Comparison of ENCODE assay signal across 13 cellular contexts in genomic region chr18:75267643-75268184, GRCh38. TPM values are rescaled to one million over a fixed set of nuclear protein-coding genes. Genes with fewer than 3 reads are reported as not detected.
DNase-seq lines count a peak whose midpoint lies in the region; ATAC-seq and TF ChIP-seq lines count a peak whose summit lies in the region.
"Had no signal": no experiment of that assay in that cellular context is flagged by ENCODE, and none has a peak within 500 bp of the region (broad histone marks: within the 10 kb centered on the region; RNA-seq: fewer than 3 reads in every experiment).

No MANE protein-coding gene starts in this region.

- DNase-seq in foreskin melanocyte: peak; percentile 24
- DNase-seq in aorta: no peak
- no peak for DNase-seq in HFFc6
- DNase-seq in AG08395 (ENCODE audit: low spot score): no peak
- DNase-seq in hepatic stellate cell (ENCODE audit: low spot score): no peak
- DNase-seq: activated T-cell treated with anti-CD3 and anti-CD28 coated beads, Interleukin-2, amount 50 U/mL, for 48 hours; DMS 273 treated with DMSO at 0.1 percent for 48 hours; glutamatergic neuron; small intestine had no signal

- peaks cover 39% of the 10 kb centered on the region for H3K4me1 Mint-ChIP-seq in HFFc6 (ENCODE audit: low read depth)

- no peak overlapping the region for H3K27ac ChIP-seq in aorta (ENCODE audit: low read depth in 1 of 2, low read length in 2 of 2)

- H3K27me3 Mint-ChIP-seq in HFFc6 (ENCODE audit: insufficient read depth): peaks cover 3% of the 10 kb centered on the region

- no peaks in the 10 kb centered on the region for H3K4me1 ChIP-seq in aorta (ENCODE audit: control insufficient read depth in 1 of 2, insufficient read depth in 2 of 2, low read length in 2 of 2)

- H3K36me3 Mint-ChIP-seq in HFFc6 (ENCODE audit: low read depth): no peaks in the 10 kb centered on the region
- H3K36me3 Mint-ChIP-seq: mesothelial cell of epicardium had no signal

- no peak overlapping the region for H3K4me3 ChIP-seq in aorta (ENCODE audit: low read length in 2 of 2)

- 79 to 81% methylated on average over 8 of the region's 8 CpGs for WGBS in aorta, 2 donors

- intact Hi-C loops in aorta (cut with DNase I): no loop called here

- H3K36me3 ChIP-seq in aorta (ENCODE audit: control insufficient read depth in 1 of 2, insufficient read depth in 2 of 2, low read length in 1 of 2): no peaks in the 10 kb centered on the region

- ATAC-seq in GM18520 (IDR thresholded peaks at IDR 0.05; ENCODE audit: unreplicated experiment): peak; percentile 84
- ATAC-seq in GM21529 (IDR thresholded peaks at IDR 0.05; ENCODE audit: unreplicated experiment): peak; percentile 95
- peak; percentile 96 for ATAC-seq in HG03342 (IDR thresholded peaks at IDR 0.05; ENCODE audit: unreplicated experiment)
- ATAC-seq in aorta (ENCODE audit: low FRiP score): no peak

- no peak overlapping the region for H3K27ac Mint-ChIP-seq in HFFc6
- H3K27ac Mint-ChIP-seq: mesothelial cell of epicardium had no signal

- H3K27me3 ChIP-seq in aorta (ENCODE audit: control insufficient read depth in 1 of 2, insufficient read depth in 2 of 2, low read length in 1 of 2): no peaks in the 10 kb centered on the region

- no peaks in the 10 kb centered on the region for H3K9me3 Mint-ChIP-seq in HFFc6
- H3K9me3 Mint-ChIP-seq: mesothelial cell of epicardium had no signal

- no peaks in the 10 kb centered on the region for H3K9me3 ChIP-seq in aorta (ENCODE audit: control insufficient read depth, low read length)

- TF ChIP-seq CTCF in HFFc6 (IDR thresholded peaks at IDR 0.05): no peak

- no peak overlapping the region for H3K4me3 Mint-ChIP-seq in HFFc6
- H3K4me3 Mint-ChIP-seq: mesothelial cell of epicardium had no signal

RNA-seq across cellular contexts. Expression of gene TSHZ1, which starts 57.1 kb away (rescaled TPM):
- total RNA-seq in aorta: 10 to 100 TPM; 15.9 to 26.0 TPM
- 1 to 10 TPM; 3.3 to 7.7 TPM for polyA plus RNA-seq in aorta
- 10 to 100 TPM; 18.6 to 25.0 (median 23.3) TPM for total RNA-seq in HFFc6 (2021; fragmentation: NEBNext Ultra II Directional; extraction: Animal tissue kit (Norgen Biotek cat#: 25700))

RNA-seq across cellular contexts. Expression of gene PTGR3, which starts 58.8 kb away (rescaled TPM):
- total RNA-seq in aorta: 10 to 100 TPM; 16.9 to 28.6 TPM
- 1 to 10 TPM; 8.8 to 9.4 TPM for polyA plus RNA-seq in aorta
- 10 to 100 TPM; 37.9 to 47.5 (median 41.8) TPM for total RNA-seq in HFFc6 (2021; fragmentation: NEBNext Ultra II Directional; extraction: Animal tissue kit (Norgen Biotek cat#: 25700))
